In the genomic region with DNA sequence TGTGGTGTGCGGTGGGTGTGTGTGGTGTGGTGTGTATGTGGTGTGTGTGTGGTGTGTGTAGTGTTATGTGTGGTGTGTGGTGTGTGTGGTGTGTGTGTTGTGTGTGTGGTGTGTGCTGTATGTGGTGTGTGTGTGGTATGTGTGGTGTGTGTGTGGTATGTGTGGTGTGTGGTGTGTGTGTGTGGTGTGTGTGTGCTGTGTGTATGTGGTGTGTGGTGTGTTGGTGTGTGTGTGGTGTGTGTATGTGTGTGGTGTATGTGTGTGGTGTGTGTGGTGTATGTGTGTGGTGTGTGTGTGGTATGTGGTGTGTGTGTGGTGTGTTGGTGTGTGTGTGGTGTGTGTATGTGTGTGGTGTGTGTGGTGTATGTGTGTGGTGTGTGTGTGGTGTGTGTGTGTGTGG, we compare ENCODE assay signal across 18 cellular contexts.
DNase-seq lines count a peak whose midpoint lies in the region; ATAC-seq, FAIRE-seq and TF ChIP-seq lines count a peak whose summit lies in the region.
"Had no signal": no experiment of that assay in that cellular context is flagged by ENCODE, and none has a peak within 500 bp of the region (broad histone marks: within the 10 kb centered on the region; RNA-seq: fewer than 3 reads in every experiment).

No MANE protein-coding gene starts in this region.

- TF ChIP-seq RAD21 in H1 (IDR thresholded peaks at IDR 0.05 in 1 of 2, conservative IDR thresholded peaks at IDR 0.05 in 1 of 2; ENCODE audit: low read depth in 2 of 2, low read length in 2 of 2): no peak

- H4K20me1 ChIP-seq in H9 (ENCODE audit: control insufficient read depth, insufficient read depth, insufficient read length) (no peaks in the 10 kb centered on the region), H1 (replicated peaks in 1 of 2; ENCODE audit: control insufficient read depth in 1 of 2, insufficient read depth in 2 of 2, low read length in 2 of 2) (peaks cover 0 to 4% of the 10 kb centered on the region in 2 experiments), hepatocyte (ENCODE audit: insufficient read depth, poor library complexity, severe bottlenecking) (no peaks in the 10 kb centered on the region)

- no CpG with 5 or more reads among the region's 1 CpG for WGBS in H9 (ENCODE audit: extremely low coverage, insufficient read length, low lambda C conversion rate)
- 8% methylated on average over 1 of the region's 1 CpG; no CpG with 5 or more reads in 1 of the 2 experiments for WGBS in H1 (ENCODE audit: extremely low coverage in 1 of 2, insufficient coverage in 1 of 2, insufficient read length in 1 of 2, insufficient replicate concordance in 2 of 2, low coverage in 1 of 2, low lambda C conversion rate in 2 of 2, missing lambda C conversion rate in 1 of 2), 2 experiments
- 0 to 68% methylated on average over 1 of the region's 1 CpG for WGBS in sigmoid colon, 2 donors
- 0% methylated on average over 1 of the region's 1 CpG for WGBS in hepatocyte (ENCODE audit: low lambda C conversion rate, missing lambda C conversion rate)

- H3K27me3 ChIP-seq in H9 (ENCODE audit: insufficient read depth, low read length) (no peaks in the 10 kb centered on the region), H1 (replicated peaks in 1 of 4; ENCODE audit: control insufficient read depth in 3 of 4, extremely low read depth in 1 of 4, insufficient read depth in 3 of 4, low read length in 3 of 4) (no peaks in the 10 kb centered on the region; a peak in 1 of 7 replicates), sigmoid colon (no peaks in the 10 kb centered on the region), hepatocyte (no peaks in the 10 kb centered on the region)

- no peak overlapping the region for H3T11ph ChIP-seq in H9 (ENCODE audit: low read length)

- no peak overlapping the region for H4K91ac ChIP-seq in H9 (ENCODE audit: insufficient read length, low read depth, low read length)
- peak overlapping the region; percentile 67 for H4K91ac ChIP-seq in H1 (replicated peaks; ENCODE audit: insufficient read length, low read length)

- H2AFZ ChIP-seq in H9 (ENCODE audit: low read length): no peak overlapping the region
- H2AFZ ChIP-seq in H1 (ENCODE audit: low read length): no peak overlapping the region
- H2AFZ ChIP-seq in hepatocyte: no peak overlapping the region

- intact Hi-C loops in sigmoid colon (cut with DNase I): no loop called here

- CTCF ChIA-PET in H1 (lab: Charles Lee; ENCODE audit: partially characterized antibody): interaction anchor here (0.9 to 1.5 kb wide), 3 partner anchors 21 to 423 kb away, joined by 3 to 4 read pairs (median 3); no protein-coding TSS in a partner anchor

- TF ChIP-seq CTCF in H9 (conservative IDR thresholded peaks at IDR 0.05): no peak
- TF ChIP-seq CTCF in H1 (IDR thresholded peaks at IDR 0.05; ENCODE audit: control extremely low read depth in 1 of 3, insufficient read depth in 1 of 3, low read depth in 1 of 3, low read length in 3 of 3): no peak
- no peak for TF ChIP-seq CTCF in sigmoid colon (IDR thresholded peaks at IDR 0.05)
- TF ChIP-seq CTCF in hepatocyte (IDR thresholded peaks at IDR 0.05; ENCODE audit: poor library complexity): no peak

- ATAC-seq in activated naive CD8-positive, alpha-beta T cell treated with anti-CD3 and anti-CD28 coated beads, Interleukin-2, amount 10 ng/mL, durations not matched to agents 7 days and 5 days (ENCODE audit: low read depth): no peak
- no peak for ATAC-seq in GM18519 (IDR thresholded peaks at IDR 0.05; ENCODE audit: low FRiP score, unreplicated experiment)
- ATAC-seq: HCT116, PC-3 had no signal

- no peak for TF ChIP-seq EP300 in H1 (IDR thresholded peaks at IDR 0.05; ENCODE audit: borderline replicate concordance in 1 of 2, low read depth in 2 of 2, low read length in 2 of 2)
- no peak for TF ChIP-seq EP300 in sigmoid colon (IDR thresholded peaks at IDR 0.05)

- FAIRE-seq in H1 (lab: Jason Lieb, UNC): peak; percentile 93

- peaks cover 35% of the 10 kb centered on the region for H3K27me3 Mint-ChIP-seq in activated naive CD8-positive, alpha-beta T cell treated with anti-CD3 and anti-CD28 coated beads, Interleukin-2, amount 10 ng/mL, durations not matched to agents 7 days and 5 days
- H3K27me3 Mint-ChIP-seq in activated naive CD8-positive, alpha-beta T cell treated with anti-CD3 and anti-CD28 coated beads for 36 hours: peaks cover 37% of the 10 kb centered on the region
- peaks cover 10% of the 10 kb centered on the region for H3K27me3 Mint-ChIP-seq in H9 (ENCODE audit: low read depth)

- H2BK5ac ChIP-seq in H9 (ENCODE audit: insufficient read length, low read length) (no peak overlapping the region), H1 (ENCODE audit: low read depth, low read length) (no peak overlapping the region)

- H3K23ac ChIP-seq in H9 (ENCODE audit: insufficient read length, low read depth, low read length) (no peak overlapping the region), H1 (ENCODE audit: insufficient read length) (no peak overlapping the region)

- H3K36me3 ChIP-seq in H1 (ENCODE audit: control insufficient read depth in 2 of 4, insufficient read depth in 4 of 4, low read length in 3 of 4) (no peaks in the 10 kb centered on the region), sigmoid colon (no peaks in the 10 kb centered on the region), hepatocyte (replicated peaks; ENCODE audit: insufficient read depth, low read depth) (no peaks in the 10 kb centered on the region)

- H3K23me2 ChIP-seq in H9 (ENCODE audit: insufficient read length, low read depth, low read length, poor library complexity, severe bottlenecking) (no peaks in the 10 kb centered on the region), H1 (ENCODE audit: low read depth, low read length) (peaks cover 6% of the 10 kb centered on the region; the same call in 1 of the 2 replicates)

- H4K5ac ChIP-seq in H9 (ENCODE audit: insufficient read length, low read depth, low read length): no peak overlapping the region
- H4K5ac ChIP-seq in H1 (ENCODE audit: insufficient read length, low read depth, low read length): no peak overlapping the region

- H3K9ac ChIP-seq in H9 (ENCODE audit: extremely low read depth, insufficient read length, low read length) (no peak overlapping the region), H1 (replicated peaks in 1 of 4; ENCODE audit: extremely low read depth in 1 of 4, low read depth in 3 of 4, low read length in 3 of 4) (no peak overlapping the region)

- H2AK5ac ChIP-seq in H9 (ENCODE audit: insufficient read length, low read length): no peak overlapping the region
- H2AK5ac ChIP-seq in H1 (ENCODE audit: low read depth, low read length): peak overlapping the region; percentile 71

- H3K27ac ChIP-seq in H9 (ENCODE audit: insufficient read length, low read depth, low read length) (no peak overlapping the region), H1 (ENCODE audit: low read depth, low read length) (no peak overlapping the region), sigmoid colon (no peak overlapping the region), hepatocyte (no peak overlapping the region)
- H3K27ac ChIP-seq: RWPE1 had no signal

- H3K18ac ChIP-seq in H9 (ENCODE audit: insufficient read length, low read depth, low read length) (peak overlapping the region; percentile 61), H1 (ENCODE audit: extremely low read depth, low read length) (no peak overlapping the region)

- H3K9me3 Mint-ChIP-seq in activated naive CD8-positive, alpha-beta T cell treated with anti-CD3 and anti-CD28 coated beads, Interleukin-2, amount 10 ng/mL, durations not matched to agents 7 days and 5 days: peaks cover 2% of the 10 kb centered on the region
- H3K9me3 Mint-ChIP-seq in activated naive CD8-positive, alpha-beta T cell treated with anti-CD3 and anti-CD28 coated beads for 36 hours: no peaks in the 10 kb centered on the region
- no peaks in the 10 kb centered on the region; a peak in 2 of 5 replicates for H3K9me3 Mint-ChIP-seq in H9

- H2BK120ac ChIP-seq in H9 (ENCODE audit: low read depth, low read length, poor library complexity, severe bottlenecking) (no peak overlapping the region), H1 (replicated peaks; ENCODE audit: low read depth, low read length) (no peak overlapping the region)

- TF ChIP-seq POLR2A in H1 (IDR thresholded peaks at IDR 0.05; ENCODE audit: control extremely low read depth in 1 of 2, low read depth in 2 of 2, low read length in 2 of 2) (no peak), sigmoid colon (IDR thresholded peaks at IDR 0.05) (no peak)

- H3K79me2 ChIP-seq in H9 (ENCODE audit: insufficient read depth, low read length): no peaks in the 10 kb centered on the region
- H3K79me2 ChIP-seq in H1 (ENCODE audit: control insufficient read depth in 1 of 2, insufficient read depth in 2 of 2, low read length in 2 of 2): no peaks in the 10 kb centered on the region
- H3K79me2 ChIP-seq in hepatocyte: no peaks in the 10 kb centered on the region

- H3K4me3 Mint-ChIP-seq in activated naive CD8-positive, alpha-beta T cell treated with anti-CD3 and anti-CD28 coated beads, Interleukin-2, amount 10 ng/mL, durations not matched to agents 7 days and 5 days: no peak overlapping the region
- H3K4me3 Mint-ChIP-seq in activated naive CD8-positive, alpha-beta T cell treated with anti-CD3 and anti-CD28 coated beads for 36 hours: no peak overlapping the region
- peak overlapping the region in 1 of 2 experiments; percentile 43; a peak in 1 of 5 replicates for H3K4me3 Mint-ChIP-seq in H9

- no peak overlapping the region for H2BK20ac ChIP-seq in H9 (ENCODE audit: low read depth, low read length, poor library complexity, severe bottlenecking)
- no peak overlapping the region for H2BK20ac ChIP-seq in H1 (ENCODE audit: low read length)

- no peak overlapping the region for H3K4me3 ChIP-seq in H1 (ENCODE audit: extremely low read depth in 1 of 4, insufficient read depth in 2 of 4, low read depth in 3 of 4, low read length in 4 of 4)
- no peak overlapping the region for H3K4me3 ChIP-seq in sigmoid colon
- no peak overlapping the region for H3K4me3 ChIP-seq in hepatocyte

- H3K36me3 Mint-ChIP-seq in activated naive CD8-positive, alpha-beta T cell treated with anti-CD3 and anti-CD28 coated beads, Interleukin-2, amount 10 ng/mL, durations not matched to agents 7 days and 5 days: no peaks in the 10 kb centered on the region
- H3K36me3 Mint-ChIP-seq in activated naive CD8-positive, alpha-beta T cell treated with anti-CD3 and anti-CD28 coated beads for 36 hours: no peaks in the 10 kb centered on the region
- no peaks in the 10 kb centered on the region; a peak in 1 of 7 replicates for H3K36me3 Mint-ChIP-seq in H9 (ENCODE audit: insufficient read depth in 1 of 3, low read depth in 3 of 3)
- H3K36me3 Mint-ChIP-seq: CD14-positive monocyte had no signal

- no peaks in the 10 kb centered on the region for H3K4me1 ChIP-seq in H9 (ENCODE audit: insufficient read depth, low read length)
- no peaks in the 10 kb centered on the region; a peak in 3 of 7 replicates for H3K4me1 ChIP-seq in H1 (replicated peaks in 1 of 4; ENCODE audit: control insufficient read depth in 3 of 4, insufficient read depth in 4 of 4, low read length in 3 of 4)
- H3K4me1 ChIP-seq in sigmoid colon: no peaks in the 10 kb centered on the region
- peaks cover 13% of the 10 kb centered on the region for H3K4me1 ChIP-seq in hepatocyte (ENCODE audit: insufficient read depth)

- H3K4me2 ChIP-seq in H9 (ENCODE audit: insufficient read depth, insufficient read length, low read length) (no peak overlapping the region), H1 (ENCODE audit: insufficient read depth in 1 of 2, low read depth in 2 of 2, low read length in 2 of 2) (no peak overlapping the region), hepatocyte (no peak overlapping the region)

- H3K56ac ChIP-seq in H9 (ENCODE audit: insufficient read length, low read depth, low read length) (no peak overlapping the region), H1 (replicated peaks; ENCODE audit: insufficient read length, low read depth, low read length) (peak overlapping the region; percentile 92)

- H2BK12ac ChIP-seq in H9 (ENCODE audit: insufficient read length, low read depth, low read length): no peak overlapping the region
- 0 out of 2 replicates have a peak overlapping the region, but pooled peaks have one; percentile 6 for H2BK12ac ChIP-seq in H1 (ENCODE audit: low read depth, low read length)

- H3K79me1 ChIP-seq in H9 (ENCODE audit: insufficient read depth, low read depth, low read length, poor library complexity, severe bottlenecking) (no peaks in the 10 kb centered on the region), H1 (ENCODE audit: low read depth, low read length) (no peaks in the 10 kb centered on the region)

- H3K4me1 Mint-ChIP-seq in activated naive CD8-positive, alpha-beta T cell treated with anti-CD3 and anti-CD28 coated beads, Interleukin-2, amount 10 ng/mL, durations not matched to agents 7 days and 5 days: peaks cover 16% of the 10 kb centered on the region
- H3K4me1 Mint-ChIP-seq in activated naive CD8-positive, alpha-beta T cell treated with anti-CD3 and anti-CD28 coated beads for 36 hours: peaks cover 20% of the 10 kb centered on the region
- H3K4me1 Mint-ChIP-seq in H9: peaks cover 7 to 12% of the 10 kb centered on the region in 2 experiments

- no peak overlapping the region for H2BK15ac ChIP-seq in H9 (ENCODE audit: low read depth, low read length)
- no peak overlapping the region for H2BK15ac ChIP-seq in H1 (ENCODE audit: low read length)

- no peak for DNase-seq in activated naive CD8-positive, alpha-beta T cell treated with anti-CD3 and anti-CD28 coated beads, Interleukin-2, amount 10 ng/mL, durations not matched to agents 7 days and 5 days
- DNase-seq in activated naive CD8-positive, alpha-beta T cell treated with anti-CD3 and anti-CD28 coated beads for 36 hours: no peak
- DNase-seq in H9 (no peak), H1 (ENCODE audit: low read depth in 1 of 2, low spot score in 2 of 2) (no peak), sigmoid colon (peak; percentile 2), GM03348 (ENCODE audit: low spot score) (no peak), hepatocyte (ENCODE audit: low spot score) (no peak)
- DNase-seq: DMS153, KG1, NCI-H1417 treated with DMSO at 0.1 percent for 48 hours, NCI-H2029, NCI-H2171 treated with DMSO at 0.1 percent for 48 hours, NCI-H446 treated with DMSO at 0.1 percent for 48 hours, PC-3 had no signal

- POLR2A ChIA-PET in activated naive CD8-positive, alpha-beta T cell treated with anti-CD3 and anti-CD28 coated beads, Interleukin-2, amount 10 ng/mL, durations not matched to agents 7 days and 5 days (lab: Charles Lee): no interaction called here
- POLR2A ChIA-PET in H1 (lab: Charles Lee; ENCODE audit: partially characterized antibody): interaction anchor here (1.0 kb wide), 1 partner anchor 14 kb away, joined by 3 read pairs; no protein-coding TSS in a partner anchor

- no peaks in the 10 kb centered on the region for H3K9me3 ChIP-seq in H9 (ENCODE audit: control insufficient read depth, low read depth, low read length)
- no peaks in the 10 kb centered on the region for H3K9me3 ChIP-seq in H1 (ENCODE audit: insufficient read depth in 2 of 2, low read depth in 1 of 2, low read length in 1 of 2)
- H3K9me3 ChIP-seq in sigmoid colon: no peaks in the 10 kb centered on the region
- H3K9me3 ChIP-seq in hepatocyte (ENCODE audit: low read depth): no peaks in the 10 kb centered on the region

- H4K8ac ChIP-seq in H9 (replicated peaks; ENCODE audit: insufficient read length, low read depth, low read length) (no peak overlapping the region), H1 (ENCODE audit: extremely low read depth, insufficient read depth, low read length) (no peak overlapping the region; the same call in 1 of the 2 replicates)

- no peaks in the 10 kb centered on the region for H3K9me2 ChIP-seq in hepatocyte (replicated peaks; ENCODE audit: insufficient read depth)

- no peak overlapping the region for H3K4ac ChIP-seq in H9 (ENCODE audit: low read depth, low read length)
- H3K4ac ChIP-seq in H1 (replicated peaks; ENCODE audit: insufficient read length, low read depth, low read length): no peak overlapping the region

- H3K14ac ChIP-seq in H9 (ENCODE audit: insufficient read depth, low read length) (no peak overlapping the region), H1 (ENCODE audit: insufficient read length) (no peak overlapping the region)

- H3K27ac Mint-ChIP-seq in activated naive CD8-positive, alpha-beta T cell treated with anti-CD3 and anti-CD28 coated beads, Interleukin-2, amount 10 ng/mL, durations not matched to agents 7 days and 5 days: peak overlapping the region; percentile 47
- no peak overlapping the region for H3K27ac Mint-ChIP-seq in activated naive CD8-positive, alpha-beta T cell treated with anti-CD3 and anti-CD28 coated beads for 36 hours
- no peak overlapping the region; a peak in 2 of 7 replicates for H3K27ac Mint-ChIP-seq in H9
